12 cellular contexts compared by ENCODE assay signal in genomic region chr9:129894106-129894823, GRCh38. TPM values are rescaled to one million over a fixed set of nuclear protein-coding genes. Genes with fewer than 3 reads are reported as not detected.
DNase-seq lines count a peak whose midpoint lies in the region; ATAC-seq and FAIRE-seq lines count a peak whose summit lies in the region.
"Had no signal": no experiment of that assay in that cellular context is flagged by ENCODE, and none has a peak within 500 bp of the region (broad histone marks: within the 10 kb centered on the region; RNA-seq: fewer than 3 reads in every experiment).

No MANE protein-coding gene starts in this region.

- POLR2A ChIA-PET in activated CD4-positive, alpha-beta T cell treated with anti-CD3 and anti-CD28 coated beads, Interleukin-2, amount 10 ng/mL, durations not matched to agents 7 days and 5 days (lab: Charles Lee) = no interaction called here

- peak overlapping the region; percentile 26 for H3K4me3 Mint-ChIP-seq in activated CD4-positive, alpha-beta T cell treated with anti-CD3 and anti-CD28 coated beads, Interleukin-2, amount 10 ng/mL, durations not matched to agents 7 days and 5 days

- CTCF ChIA-PET in activated CD4-positive, alpha-beta T cell treated with anti-CD3 and anti-CD28 coated beads, Interleukin-2, amount 10 ng/mL, durations not matched to agents 7 days and 5 days (lab: Charles Lee) = interaction anchor here (0.8 to 2.1 kb wide), 5 partner anchors 10 to 214 kb away, joined by 3 to 10 read pairs (median 3); no protein-coding TSS in a partner anchor

- no peak for FAIRE-seq in urothelium cell line (lab: Jason Lieb, UNC)
- FAIRE-seq: HTR-8/SVneo had no signal

- H3K27me3 Mint-ChIP-seq in activated CD4-positive, alpha-beta T cell treated with anti-CD3 and anti-CD28 coated beads, Interleukin-2, amount 10 ng/mL, durations not matched to agents 7 days and 5 days = no peaks in the 10 kb centered on the region

- peak overlapping the region; percentile 89 for H3K27ac Mint-ChIP-seq in activated CD4-positive, alpha-beta T cell treated with anti-CD3 and anti-CD28 coated beads, Interleukin-2, amount 10 ng/mL, durations not matched to agents 7 days and 5 days

- H3K9me3 Mint-ChIP-seq in activated CD4-positive, alpha-beta T cell treated with anti-CD3 and anti-CD28 coated beads, Interleukin-2, amount 10 ng/mL, durations not matched to agents 7 days and 5 days = peaks cover 7% of the 10 kb centered on the region

- no peak for ATAC-seq in HG02870 (IDR thresholded peaks at IDR 0.05; ENCODE audit: unreplicated experiment)
- ATAC-seq: left lobe of liver had no signal

- peaks cover 88% of the 10 kb centered on the region for H3K4me1 Mint-ChIP-seq in activated CD4-positive, alpha-beta T cell treated with anti-CD3 and anti-CD28 coated beads, Interleukin-2, amount 10 ng/mL, durations not matched to agents 7 days and 5 days

- DNase-seq in activated naive CD4-positive, alpha-beta T cell treated with Interleukin-2 at 50 U/mL for 16 hours = peak; percentile 29
- no peak for DNase-seq in activated naive CD4-positive, alpha-beta T cell (lab: John Stamatoyannopoulos, UW)
- DNase-seq in activated CD4-positive, alpha-beta T cell treated with anti-CD3 and anti-CD28 coated beads, Interleukin-2, amount 10 ng/mL, durations not matched to agents 7 days and 5 days = peak; percentile 61
- DNase-seq in cerebellum (ENCODE audit: low spot score) (peak; percentile 35), superior temporal gyrus (ENCODE audit: extremely low spot score) (peak; percentile 47), SK-N-DZ (ENCODE audit: low spot score) (no peak), urothelium cell line (ENCODE audit: low spot score) (no peak)
- DNase-seq: NCI-H2029 treated with DMSO at 0.1 percent for 48 hours, OCI-M1 had no signal

- H3K36me3 Mint-ChIP-seq in activated CD4-positive, alpha-beta T cell treated with anti-CD3 and anti-CD28 coated beads, Interleukin-2, amount 10 ng/mL, durations not matched to agents 7 days and 5 days (ENCODE audit: low read depth) = peaks cover 86% of the 10 kb centered on the region

RNA-seq across cellular contexts. Expression of gene USP20, which starts 59.0 kb away (rescaled TPM):
- total RNA-seq in activated CD4-positive, alpha-beta T cell treated with anti-CD3 and anti-CD28 coated beads, Interleukin-2, amount 10 ng/mL, durations not matched to agents 7 days and 5 days = 100 to 1,000 TPM in 1 of 2 experiments, 10 to 100 TPM in 1; 90.8 to 105 TPM
- total RNA-seq in cerebellum = 11.1 TPM
- polyA plus RNA-seq in SK-N-DZ (2014; cell fraction: cytosol; rRNA removed) = 12.4 and 23.8 TPM in 2 replicates
- polyA plus RNA-seq in SK-N-DZ (2014; cell fraction: nucleus; rRNA removed) = 72.5 and 99.4 TPM in 2 replicates

RNA-seq across cellular contexts. Expression of gene C9orf78, which starts 59.2 kb away (rescaled TPM):
- total RNA-seq in activated CD4-positive, alpha-beta T cell treated with anti-CD3 and anti-CD28 coated beads, Interleukin-2, amount 10 ng/mL, durations not matched to agents 7 days and 5 days = 10 to 100 TPM; 83.9 to 89.2 TPM
- total RNA-seq in cerebellum = 21.0 TPM
- polyA plus RNA-seq in SK-N-DZ (2014; cell fraction: cytosol; rRNA removed) = 102 and 127 TPM in 2 replicates
- polyA plus RNA-seq in SK-N-DZ (2014; cell fraction: nucleus; rRNA removed) = 16.2 and 22.4 TPM in 2 replicates

Comparison
In these comparisons a context has a peak if more than half of its experiments do, and no peak if none do; other contexts are left out.
1. DNase-seq: peak in activated naive CD4-positive, alpha-beta T cell treated with Interleukin-2 at 50 U/mL for 16 hours (single experiment), activated CD4-positive, alpha-beta T cell treated with anti-CD3 and anti-CD28 coated beads, Interleukin-2, amount 10 ng/mL, durations not matched to agents 7 days and 5 days (single experiment), cerebellum (single experiment) and superior temporal gyrus (single experiment); none in activated naive CD4-positive, alpha-beta T cell (0 of 4), SK-N-DZ (single experiment) and urothelium cell line (single experiment).